ENCODE assay signal across 1 cellular context in genomic region chr1:21265644-21266043, GRCh38.
TF ChIP-seq lines count a peak whose summit lies in the region.

No MANE protein-coding gene starts in this region.

TF ChIP-seq in endothelial cell of umbilical vein, 7 proteins besides CTCF, POLR2A, EP300 and RAD21 (continued from another document):
- no peak for TF ChIP-seq MAX (IDR thresholded peaks at IDR 0.05; ENCODE audit: insufficient read depth, insufficient read length)
- TF ChIP-seq EZH2 (IDR thresholded peaks at IDR 0.05; ENCODE audit: borderline replicate concordance, low read depth, low read length, severe bottlenecking), result no peak
TF ChIP-seq in endothelial cell of umbilical vein: peak in this region for 0.
